ENCODE assay signal across 20 cellular contexts in genomic region chr3:100209169-100209568, GRCh38.
"Had no signal": no experiment of that assay in that cellular context is flagged by ENCODE, and none has a peak within 500 bp of the region (broad histone marks: within the 10 kb centered on the region; RNA-seq: fewer than 3 reads in every experiment).

No MANE protein-coding gene starts in this region.

- H3K27ac ChIP-seq: PC-9 had no signal

- H3K4me3 Mint-ChIP-seq: brain had no signal

- FAIRE-seq: astrocyte had no signal

- H3K27ac Mint-ChIP-seq: activated B cell treated with CpG ODN at 0.5 μM for 24 hours had no signal

- H3K9me3 Mint-ChIP-seq: activated B cell treated with CpG ODN at 0.5 μM for 24 hours; activated CD4-positive, alpha-beta memory T cell treated with anti-CD3 and anti-CD28 coated beads, Interleukin-2, amount 10 ng/mL, durations not matched to agents 7 days and 5 days; central memory CD8-positive, alpha-beta T cell; T-helper 1 cell treated with Interleukin-12 subunit alpha and Interleukin-12 subunit beta and Interleukin-4 antibody, amounts not matched to agents 30 μg/mL and 1 μg/mL, for 36 hours had no signal

- H3K4me3 ChIP-seq: PC-9 had no signal

- H3K36me3 Mint-ChIP-seq: brain had no signal

- DNase-seq: activated B cell treated with CpG ODN at 0.5 μM for 24 hours; activated CD4-positive, alpha-beta memory T cell treated with anti-CD3 and anti-CD28 coated beads, Interleukin-2, amount 10 ng/mL, durations not matched to agents 7 days and 5 days; activated CD4-positive, alpha-beta T cell treated with anti-CD3 and anti-CD28 coated beads for 1 hour; activated CD4-positive, alpha-beta T cell treated with anti-CD3 and anti-CD28 coated beads, Interleukin-2, amount 50 U/mL, for 1 hour; activated CD8-positive, alpha-beta memory T cell treated with anti-CD3 and anti-CD28 coated beads, Interleukin-2, amount 50 U/mL, for 48 hours; activated naive CD4-positive, alpha-beta T cell treated with anti-CD3 and anti-CD28 coated beads, Interleukin-2, amount 50 U/mL, for 16 hours; activated T-cell treated with anti-CD3 and anti-CD28 coated beads, Interleukin-2, amount 50 U/mL, for 1 hour; amniotic stem cell; NCI-H1105; NCI-H1436; NCI-H187; NCI-H446; NCI-H524; PC-9; SHP77 treated with DMSO at 0.1 percent for 48 hours; T-helper 9 cell had no signal

- H3K27me3 Mint-ChIP-seq: activated B cell treated with CpG ODN at 0.5 μM for 24 hours; activated CD4-positive, alpha-beta memory T cell treated with anti-CD3 and anti-CD28 coated beads, Interleukin-2, amount 10 ng/mL, durations not matched to agents 7 days and 5 days; central memory CD8-positive, alpha-beta T cell had no signal
